8 cellular contexts compared by ENCODE assay signal in the genomic region with DNA sequence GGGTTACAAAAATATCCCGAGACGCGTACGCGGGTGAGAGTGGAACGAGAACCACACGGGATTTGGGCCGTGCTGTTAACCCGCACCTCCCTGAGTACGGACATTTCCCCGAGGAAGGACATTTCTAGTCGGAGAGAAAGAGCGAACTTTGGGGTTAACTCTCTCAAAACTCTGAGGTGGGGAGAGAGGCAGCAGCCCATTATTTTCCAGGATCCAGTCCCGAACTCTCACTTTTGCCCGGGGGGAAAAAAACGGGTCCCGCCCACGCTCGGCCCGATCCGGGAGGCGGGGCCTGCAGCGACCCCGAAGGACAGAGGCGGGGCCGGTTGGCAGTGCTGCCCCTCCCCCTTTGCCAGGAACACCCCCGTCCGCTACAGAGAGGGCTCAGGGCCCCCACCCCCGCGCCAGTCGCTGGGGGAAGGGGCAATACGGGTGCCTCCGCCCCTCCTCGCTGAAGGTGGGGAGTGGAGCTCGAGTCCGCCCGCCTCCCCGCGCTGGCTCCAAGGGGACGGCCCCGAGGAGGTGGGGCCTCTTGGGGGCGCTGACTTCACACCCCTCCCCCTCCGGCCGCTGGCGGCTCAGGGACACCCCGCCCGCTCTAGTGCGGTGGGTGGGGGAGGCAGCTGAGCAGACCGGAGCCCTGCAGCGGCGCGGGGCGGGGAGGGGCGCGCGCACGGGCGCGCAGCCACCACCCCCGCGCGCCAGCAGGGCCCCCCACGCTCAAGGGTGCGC. TPM values are rescaled to one million over a fixed set of nuclear protein-coding genes. Genes with fewer than 3 reads are reported as not detected.
DNase-seq lines count a peak whose midpoint lies in the region; ATAC-seq, FAIRE-seq and TF ChIP-seq lines count a peak whose summit lies in the region.

No MANE protein-coding gene starts in this region.

- H3K4me1 Mint-ChIP-seq in central memory CD8-positive, alpha-beta T cell = peaks cover 32% of the 10 kb centered on the region

- H3K79me2 ChIP-seq in keratinocyte (ENCODE audit: control insufficient read depth, insufficient read depth, low read length) = peaks cover 49% of the 10 kb centered on the region

- peak overlapping the region; percentile 96 for H3K27ac ChIP-seq in keratinocyte (ENCODE audit: control insufficient read depth, insufficient read depth, low read length)

- dilution Hi-C loops in keratinocyte (cut with MboI; ENCODE audit: extremely low pct_ligation_motif_present, low sequenced_read_pairs) = no loop called here

- H3K27ac Mint-ChIP-seq in central memory CD8-positive, alpha-beta T cell (ENCODE audit: low read depth) = peak overlapping the region; percentile 99

- DNase-seq in AML-193 (lab: John Stamatoyannopoulos, UW) (peak; percentile 77 to 83), NCI-H446 treated with DMSO at 0.1 percent for 48 hours (lab: John Stamatoyannopoulos, UW) (peak; percentile 96), keratinocyte (ENCODE audit: low read depth, low spot score) (peak; percentile 73)
- DNase-seq in central memory CD8-positive, alpha-beta T cell (ENCODE audit: low spot score in 2 of 2) = peak; percentile 92 to 97
- peak; percentile 94 for DNase-seq in stimulated activated CD4-positive, alpha-beta T cell treated with anti-CD3 and anti-CD28 coated beads, Interleukin-12 subunit alpha, Interleukin-12 subunit beta, amount 100 ng/mL, for 4 hours

- no peaks in the 10 kb centered on the region for H3K9me3 Mint-ChIP-seq in central memory CD8-positive, alpha-beta T cell

- no peak for FAIRE-seq in keratinocyte (lab: Jason Lieb, UNC)

- H3K4me3 ChIP-seq in keratinocyte (ENCODE audit: control insufficient read depth in 2 of 3, extremely low read depth in 1 of 3, insufficient read depth in 2 of 3, low read depth in 1 of 3, low read length in 3 of 3) = peak overlapping the region; percentile 64 to 100 (median 99)

- no peaks in the 10 kb centered on the region for H3K27me3 ChIP-seq in keratinocyte (ENCODE audit: control insufficient read depth, extremely low read depth, insufficient read depth, low read length)

- H3K9me3 ChIP-seq in keratinocyte (ENCODE audit: control insufficient read depth, low read depth, low read length) = no peaks in the 10 kb centered on the region

- H3K36me3 ChIP-seq in keratinocyte (ENCODE audit: control insufficient read depth in 2 of 2, extremely low read depth in 1 of 2, insufficient read depth in 2 of 2, low read length in 2 of 2) = peaks cover 0 to 7% of the 10 kb centered on the region in 2 experiments

- peak overlapping the region; percentile 82 for H2AFZ ChIP-seq in keratinocyte (ENCODE audit: control insufficient read depth, low read length)

- peak; percentile 72 for TF ChIP-seq POLR2A in GM19193 (IDR thresholded peaks at IDR 0.05; ENCODE audit: extremely low read depth, insufficient read depth, insufficient read length)

- peak overlapping the region; percentile 100 for H3K4me2 ChIP-seq in keratinocyte (ENCODE audit: control insufficient read depth, extremely low read depth, insufficient read depth, low read depth, low read length)

- peaks cover 20% of the 10 kb centered on the region for H3K4me1 ChIP-seq in keratinocyte (ENCODE audit: control insufficient read depth, extremely low read depth, insufficient read depth, low read length)

- TF ChIP-seq CTCF in keratinocyte (optimal IDR thresholded peaks at IDR 0.05 in 1 of 3, IDR thresholded peaks at IDR 0.05 in 1 of 3, conservative IDR thresholded peaks at IDR 0.05 in 1 of 3; ENCODE audit: extremely low read depth in 1 of 3, insufficient read depth in 2 of 3, low read length in 3 of 3) = peak in 1 of 3 experiments; percentile 16

- H3K9ac ChIP-seq in keratinocyte (ENCODE audit: control insufficient read depth, extremely low read depth, insufficient read depth, low read length) = peak overlapping the region; percentile 97

- peak overlapping the region; percentile 98 for H3K4me3 Mint-ChIP-seq in central memory CD8-positive, alpha-beta T cell

- peaks cover 14% of the 10 kb centered on the region for H4K20me1 ChIP-seq in keratinocyte (ENCODE audit: control insufficient read depth, extremely low read depth, insufficient read depth, low read length)

- peaks cover 31% of the 10 kb centered on the region for H3K36me3 Mint-ChIP-seq in central memory CD8-positive, alpha-beta T cell (ENCODE audit: insufficient read depth)

- H3K9me1 ChIP-seq in keratinocyte (ENCODE audit: control insufficient read depth, extremely low read depth, insufficient read depth, low read length) = no peaks in the 10 kb centered on the region

- H3K27me3 Mint-ChIP-seq in central memory CD8-positive, alpha-beta T cell = no peaks in the 10 kb centered on the region

- peak; percentile 43 for ATAC-seq in HG03378 (IDR thresholded peaks at IDR 0.05; ENCODE audit: unreplicated experiment)
- peak; percentile 72 to 82 for ATAC-seq in activated CD4-positive, CD25-positive, alpha-beta regulatory T cell treated with anti-CD3 and anti-CD28 coated beads, Interleukin-2, amount 50 U/mL, for 24 hours
- ATAC-seq in central memory CD8-positive, alpha-beta T cell (replicated peaks; ENCODE audit: extremely low read depth, poor library complexity, severe bottlenecking) = peak; percentile 73

RNA-seq across cellular contexts. Expression of a gene that starts 0.7 kb away (rescaled TPM):
- polyA plus RNA-seq in keratinocyte = 38.0 to 71.6 TPM (median 46.1 TPM) in 3 replicates
- 118 TPM for polyA plus RNA-seq in keratinocyte (2011; ENCODE audit: low read depth)
- 30.6 and 49.2 TPM in 2 replicates for polyA plus RNA-seq in keratinocyte (2011; cell fraction: cytosol; rRNA removed)
- 23.5 and 31.6 TPM in 2 replicates for polyA plus RNA-seq in keratinocyte (2011; cell fraction: nucleus; rRNA removed)
- polyA plus RNA-seq in keratinocyte (2012; ENCODE audit: low replicate concordance) = 29.2 and 63.3 TPM in 2 replicates
- polyA minus RNA-seq in keratinocyte = 38.1 to 114 TPM (median 66.3 TPM) in 3 replicates
- polyA minus RNA-seq in keratinocyte (2011; cell fraction: cytosol; rRNA and poly(A)+ RNA removed) = 49.5 TPM
- polyA minus RNA-seq in keratinocyte (2011; cell fraction: nucleus; rRNA and poly(A)+ RNA removed) = 26.7 and 61.1 TPM in 2 replicates

RNA-seq across cellular contexts. Expression of a gene that starts 26.0 kb away (rescaled TPM):
- 26.7 to 28.0 TPM (median 27.3 TPM) in 3 replicates for polyA plus RNA-seq in keratinocyte
- polyA plus RNA-seq in keratinocyte (2011; ENCODE audit: low read depth) = 6.2 TPM
- 23.7 and 28.5 TPM in 2 replicates for polyA plus RNA-seq in keratinocyte (2011; cell fraction: cytosol; rRNA removed)
- 28.4 and 29.1 TPM in 2 replicates for polyA plus RNA-seq in keratinocyte (2011; cell fraction: nucleus; rRNA removed)
- polyA plus RNA-seq in keratinocyte (2012; ENCODE audit: low replicate concordance) = 12.5 and 27.2 TPM in 2 replicates
- polyA minus RNA-seq in keratinocyte = 16.1 to 17.9 TPM (median 17.0 TPM) in 3 replicates
- polyA minus RNA-seq in keratinocyte (2011; cell fraction: cytosol; rRNA and poly(A)+ RNA removed) = 21.7 TPM
- polyA minus RNA-seq in keratinocyte (2011; cell fraction: nucleus; rRNA and poly(A)+ RNA removed) = 10.8 and 17.6 TPM in 2 replicates

Comparison
In these comparisons a context has a peak if more than half of its experiments do, and no peak if none do; other contexts are left out.
1. Peak in every context shown above with its lines: DNase-seq, ATAC-seq, H3K4me3 ChIP-seq and H3K27ac ChIP-seq.